18 cellular contexts compared by ENCODE assay signal in genomic region chr2:117997872-117998454, GRCh38. TPM values are rescaled to one million over a fixed set of nuclear protein-coding genes. Genes with fewer than 3 reads are reported as not detected.
A peak's percentile ranks its signal among the peaks of the same experiment; 100 is the strongest.
DNase-seq lines count a peak whose midpoint lies in the region; ATAC-seq, FAIRE-seq and TF ChIP-seq lines count a peak whose summit lies in the region.
"Had no signal": no experiment of that assay in that cellular context is flagged by ENCODE, and none has a peak within 500 bp of the region (broad histone marks: within the 10 kb centered on the region; RNA-seq: fewer than 3 reads in every experiment).

No MANE protein-coding gene starts in this region.

- intact Hi-C loops in endothelial cell of umbilical vein (cut with micrococcal nuclease) = no loop called here
- intact Hi-C loops in pancreas (cut with DNase I) = loop anchor here in 1 of 3 donors (10.0 kb wide), 1 partner anchor 163 kb away; no protein-coding TSS in a partner anchor
- intact Hi-C loops in HepG2 (cut with micrococcal nuclease; ENCODE audit: unreplicated experiment) = no loop called here

- H3K79me2 ChIP-seq in endothelial cell of umbilical vein (ENCODE audit: control insufficient read depth, insufficient read depth, low read length) = peaks cover 3% of the 10 kb centered on the region
- no peaks in the 10 kb centered on the region for H3K79me2 ChIP-seq in HepG2 (ENCODE audit: insufficient read depth, low read length)

- TF ChIP-seq EP300 in HepG2 (IDR thresholded peaks at IDR 0.05; ENCODE audit: low read depth in 2 of 2, low read length in 2 of 2) (no peak), HepG2 (CRISPR knock-in tag; IDR thresholded peaks at IDR 0.05; ENCODE audit: borderline replicate concordance) (no peak)

- H2AFZ ChIP-seq in endothelial cell of umbilical vein (ENCODE audit: low read depth, low read length) (no peak overlapping the region), HepG2 (ENCODE audit: low read length) (no peak overlapping the region)

- CTCF ChIA-PET in endothelial cell of umbilical vein (lab: Charles Lee) = interaction anchor here (1.0 to 2.3 kb wide), 4 partner anchors 9 to 184 kb away, joined by 4 to 7 read pairs (median 6); partner anchors contain the start of gene DDX18
- CTCF ChIA-PET in HepG2 (lab: Yijun Ruan, JAX; ENCODE audit: low intra/inter-chr PET ratio, low total read pairs) = no interaction called here

- peak; percentile 53 to 90 (median 76) for ATAC-seq in pancreas
- no peak for ATAC-seq in GM18868 (IDR thresholded peaks at IDR 0.05; ENCODE audit: unreplicated experiment)
- no peak for ATAC-seq in HepG2
- ATAC-seq: Panc1 had no signal

- no peak for TF ChIP-seq RAD21 in HepG2 (CRISPR knock-in tag; IDR thresholded peaks at IDR 0.05)

- FAIRE-seq in endothelial cell of umbilical vein (lab: Jason Lieb, UNC) (peak; percentile 42), pancreas (lab: Jason Lieb, UNC) (no peak), HepG2 (lab: Jason Lieb, UNC) (no peak)

- TF ChIP-seq POLR2A in endothelial cell of umbilical vein (IDR thresholded peaks at IDR 0.05; ENCODE audit: low read depth, low read length) (no peak), HepG2 (IDR thresholded peaks at IDR 0.05; ENCODE audit: insufficient read depth in 1 of 2, low read depth in 2 of 2, low read length in 2 of 2) (no peak)

- dilution Hi-C loops in endothelial cell of umbilical vein (cut with MboI; ENCODE audit: extremely low pct_ligation_motif_present, low sequenced_read_pairs) = no loop called here

- H4K20me1 ChIP-seq in endothelial cell of umbilical vein (replicated peaks; ENCODE audit: control insufficient read depth, extremely low read depth, insufficient read depth, low read length) = no peaks in the 10 kb centered on the region
- 0 out of 2 replicates have a peak, but pooled peaks cover under 1% of the 10 kb centered on the region for H4K20me1 ChIP-seq in HepG2 (ENCODE audit: insufficient read depth, low read length)

- BruUV-seq in endothelial cell of umbilical vein (replicated peaks; lab: Mats Ljungman, UMichigan) (no TSS peak), HepG2 (replicated peaks; lab: Mats Ljungman, UMichigan) (no TSS peak)

- TF ChIP-seq CTCF in C4-2B (conservative IDR thresholded peaks at IDR 0.05) (no peak), endothelial cell of umbilical vein (IDR thresholded peaks at IDR 0.05; ENCODE audit: extremely low read depth in 1 of 2, insufficient read depth in 1 of 2, low read depth in 1 of 2, low read length in 2 of 2) (no peak), pancreas (IDR thresholded peaks at IDR 0.05) (no peak), HepG2 (CRISPR knock-in tag; IDR thresholded peaks at IDR 0.05) (no peak)

- H3K9ac ChIP-seq in endothelial cell of umbilical vein (replicated peaks; ENCODE audit: extremely low read depth, insufficient read depth, low read length) = no peak overlapping the region
- no peak overlapping the region for H3K9ac ChIP-seq in HepG2 (ENCODE audit: insufficient read depth, low read depth, low read length)

- H3K4me1 ChIP-seq in endothelial cell of umbilical vein (ENCODE audit: control insufficient read depth, extremely low read depth, insufficient read depth, low read length) = no peaks in the 10 kb centered on the region
- H3K4me1 ChIP-seq in pancreas = peaks cover 0 to 3% (median 0%) of the 10 kb centered on the region in 3 donors
- no peaks in the 10 kb centered on the region for H3K4me1 ChIP-seq in HepG2 (ENCODE audit: insufficient read depth, low read length)

- peak; percentile 4 for DNase-seq in NCI-H524 treated with DMSO at 0.1 percent for 48 hours (lab: John Stamatoyannopoulos, UW)
- DNase-seq in endothelial cell of umbilical vein (ENCODE audit: low read depth, low spot score) = no peak
- DNase-seq in pancreas = peak in 1 of 6 donors; percentile 10
- no peak for DNase-seq in AG08395 (ENCODE audit: low spot score)
- DNase-seq in HepG2 (ENCODE audit: low spot score) = no peak
- DNase-seq: Calu3; CD4-positive, alpha-beta T cell; DMS79; H7; MV-4-11; NCI-H1417; NCI-H2029; NCI-H2171; NCI-H510A had no signal

- H3K4me3 ChIP-seq in endothelial cell of umbilical vein (replicated peaks in 1 of 3; ENCODE audit: insufficient read depth in 1 of 3, low read depth in 1 of 3, low read length in 3 of 3) (no peak overlapping the region), pancreas (no peak overlapping the region), HepG2 (replicated peaks in 1 of 3; ENCODE audit: insufficient read depth in 1 of 3, low read depth in 2 of 3, low read length in 3 of 3) (no peak overlapping the region)
- H3K4me3 ChIP-seq: SK-N-MC had no signal

- POLR2A ChIA-PET in endothelial cell of umbilical vein (lab: Charles Lee) = no interaction called here
- POLR2A ChIA-PET in HepG2 (lab: Yijun Ruan, JAX) = no interaction called here

- H3K9me1 ChIP-seq in endothelial cell of umbilical vein (replicated peaks; ENCODE audit: control insufficient read depth, extremely low read depth, insufficient read depth, low read length) = no peaks in the 10 kb centered on the region

- H3K4me2 ChIP-seq in endothelial cell of umbilical vein (ENCODE audit: insufficient read depth, low read length) (no peak overlapping the region), HepG2 (ENCODE audit: low read depth, low read length) (no peak overlapping the region)

- H3K36me3 ChIP-seq in endothelial cell of umbilical vein (ENCODE audit: control insufficient read depth in 2 of 2, extremely low read depth in 1 of 2, insufficient read depth in 2 of 2, low read length in 2 of 2) (peaks cover 28 to 41% of the 10 kb centered on the region in 2 experiments), pancreas (peaks cover 6 to 62% (median 15%) of the 10 kb centered on the region in 3 donors), HepG2 (replicated peaks in 1 of 2; ENCODE audit: control insufficient read depth in 1 of 2, insufficient read depth in 2 of 2, low read length in 2 of 2) (peaks cover 45 to 94% of the 10 kb centered on the region in 2 experiments)

- H3K27me3 ChIP-seq in endothelial cell of umbilical vein (ENCODE audit: control insufficient read depth in 2 of 2, insufficient read depth in 2 of 2, low read length in 2 of 2) (no peaks in the 10 kb centered on the region), pancreas (no peaks in the 10 kb centered on the region), HepG2 (ENCODE audit: control insufficient read depth in 1 of 2, insufficient read depth in 2 of 2, low read length in 2 of 2) (no peaks in the 10 kb centered on the region)

- in situ Hi-C loops in HepG2 (cut with HindIII; ENCODE audit: extremely low pct_ligation_motif_present, low pct_unique_long_range_greater_than_20kb) = no loop called here

- WGBS in pancreas, 2 donors = 52 to 70% methylated on average over 3 of the region's 3 CpGs
- WGBS in HepG2 (ENCODE audit: low lambda C conversion rate) = 93% methylated on average over 3 of the region's 3 CpGs

- H3K9me3 ChIP-seq in endothelial cell of umbilical vein (replicated peaks; ENCODE audit: control insufficient read depth, insufficient read depth, low read length) (no peaks in the 10 kb centered on the region), pancreas (no peaks in the 10 kb centered on the region), HepG2 (ENCODE audit: low read length) (no peaks in the 10 kb centered on the region)

- H3K27ac ChIP-seq in C4-2B (peak overlapping the region; percentile 42; the same call in 1 of the 2 replicates), endothelial cell of umbilical vein (ENCODE audit: insufficient read depth, low read depth, low read length) (no peak overlapping the region), pancreas (no peak overlapping the region), HepG2 (ENCODE audit: extremely low read length, insufficient read depth, low read length) (no peak overlapping the region)
- H3K27ac ChIP-seq: SK-N-MC had no signal

TF ChIP-seq in endothelial cell of umbilical vein, 7 proteins besides CTCF, POLR2A, EP300 and RAD21 (continues in another document):
- TF ChIP-seq GATA2 (IDR thresholded peaks at IDR 0.05; ENCODE audit: insufficient read depth, insufficient read length, low read depth, low read length) = no peak

TF ChIP-seq in HepG2, 621 proteins besides CTCF, POLR2A, EP300 and RAD21 (continues in another document):
- no peak for TF ChIP-seq NFRKB (IDR thresholded peaks at IDR 0.05)

RNA-seq across cellular contexts. Expression of gene CCDC93, which starts 15.9 kb away (rescaled TPM):
- total RNA-seq in endothelial cell of umbilical vein (29.3 and 35.1 TPM in 2 replicates), pancreas (10 to 100 TPM; 12.6 to 28.6 (median 17.0) TPM), HepG2 (2016; rRNA removed; fragmentation: Illumina TruSeq; extraction: Trizol) (28.7 and 37.2 TPM in 2 replicates)
- polyA plus RNA-seq in endothelial cell of umbilical vein (9.7 and 13.8 TPM in 2 replicates), pancreas (10 to 100 TPM in 1 of 2 donors, 1 to 10 TPM in 1; 8.2 to 18.8 TPM), HepG2 (2011; rRNA removed) (53.2 and 58.5 TPM in 2 replicates)
- polyA plus RNA-seq in endothelial cell of umbilical vein (2011; cell fraction: cytosol; rRNA removed) = 9.0 and 10.0 TPM in 2 replicates
- polyA plus RNA-seq in endothelial cell of umbilical vein (2011; cell fraction: nucleus; rRNA removed) = 90.8 and 108 TPM in 2 replicates
- polyA plus RNA-seq in endothelial cell of umbilical vein (2012) = 22.7 and 24.7 TPM in 2 replicates
- polyA minus RNA-seq in endothelial cell of umbilical vein = 27.0 and 33.9 TPM in 2 replicates
- 6.5 TPM for polyA minus RNA-seq in endothelial cell of umbilical vein (2011; cell fraction: cytosol; rRNA and poly(A)+ RNA removed)
- 55.8 and 76.9 TPM in 2 replicates for polyA minus RNA-seq in endothelial cell of umbilical vein (2011; cell fraction: nucleus; rRNA and poly(A)+ RNA removed)
- total RNA-seq in HepG2 (2016; cell fraction: cytosol; rRNA removed; fragmentation: Illumina TruSeq; extraction: Trizol; ENCODE audit: low read depth) = 4.8 and 7.0 TPM in 2 replicates
- 29.0 and 39.3 TPM in 2 replicates for total RNA-seq in HepG2 (2016; cell fraction: insoluble cytoplasmic fraction; rRNA removed; fragmentation: Illumina TruSeq; extraction: Trizol)
- total RNA-seq in HepG2 (2016; cell fraction: membrane; rRNA removed; fragmentation: Illumina TruSeq; extraction: Trizol) = 8.2 and 11.3 TPM in 2 replicates
- total RNA-seq in HepG2 (2016; cell fraction: nucleus; rRNA removed; fragmentation: Illumina TruSeq; extraction: Trizol) = 89.0 and 99.4 TPM in 2 replicates
- polyA plus RNA-seq in HepG2 (2011; cell fraction: cytosol; rRNA removed) = 11.3 and 14.8 TPM in 2 replicates
- polyA plus RNA-seq in HepG2 (2011; cell fraction: nucleus; rRNA removed) = 273 and 279 TPM in 2 replicates
- 43.0 and 43.1 TPM in 2 replicates for polyA plus RNA-seq in HepG2 (2012)
- 1.2 and 1.5 TPM in 2 replicates for polyA plus RNA-seq in HepG2 (2016; cell fraction: cytosol; fragmentation: Illumina TruSeq; extraction: Trizol; ENCODE audit: low read depth)
- polyA plus RNA-seq in HepG2 (2016; cell fraction: insoluble cytoplasmic fraction; fragmentation: Illumina TruSeq; extraction: Trizol; ENCODE audit: low read depth) = 18.5 and 21.6 TPM in 2 replicates
- 2.5 and 3.4 TPM in 2 replicates for polyA plus RNA-seq in HepG2 (2016; cell fraction: membrane; fragmentation: Illumina TruSeq; extraction: Trizol; ENCODE audit: low read depth)
- 177 and 193 TPM in 2 replicates for polyA plus RNA-seq in HepG2 (2016; cell fraction: nucleus; fragmentation: Illumina TruSeq; extraction: Trizol; ENCODE audit: insufficient read depth, low read depth)
- polyA minus RNA-seq in HepG2 (2011; rRNA and poly(A)+ RNA removed; ENCODE audit: low replicate concordance) = 12.3 and 25.2 TPM in 2 replicates
- 11.3 and 12.0 TPM in 2 replicates for polyA minus RNA-seq in HepG2 (2011; cell fraction: cytosol; rRNA and poly(A)+ RNA removed)
- polyA minus RNA-seq in HepG2 (2011; cell fraction: nucleus; rRNA and poly(A)+ RNA removed) = 141 and 162 TPM in 2 replicates

Comparison
In these comparisons a context has a peak if more than half of its experiments do, and no peak if none do; other contexts are left out.
1. ATAC-seq: peak in pancreas (4 of 4); none in GM18868 (single experiment) and HepG2 (single experiment).